8 cellular contexts compared by ENCODE assay signal in the genomic region with DNA sequence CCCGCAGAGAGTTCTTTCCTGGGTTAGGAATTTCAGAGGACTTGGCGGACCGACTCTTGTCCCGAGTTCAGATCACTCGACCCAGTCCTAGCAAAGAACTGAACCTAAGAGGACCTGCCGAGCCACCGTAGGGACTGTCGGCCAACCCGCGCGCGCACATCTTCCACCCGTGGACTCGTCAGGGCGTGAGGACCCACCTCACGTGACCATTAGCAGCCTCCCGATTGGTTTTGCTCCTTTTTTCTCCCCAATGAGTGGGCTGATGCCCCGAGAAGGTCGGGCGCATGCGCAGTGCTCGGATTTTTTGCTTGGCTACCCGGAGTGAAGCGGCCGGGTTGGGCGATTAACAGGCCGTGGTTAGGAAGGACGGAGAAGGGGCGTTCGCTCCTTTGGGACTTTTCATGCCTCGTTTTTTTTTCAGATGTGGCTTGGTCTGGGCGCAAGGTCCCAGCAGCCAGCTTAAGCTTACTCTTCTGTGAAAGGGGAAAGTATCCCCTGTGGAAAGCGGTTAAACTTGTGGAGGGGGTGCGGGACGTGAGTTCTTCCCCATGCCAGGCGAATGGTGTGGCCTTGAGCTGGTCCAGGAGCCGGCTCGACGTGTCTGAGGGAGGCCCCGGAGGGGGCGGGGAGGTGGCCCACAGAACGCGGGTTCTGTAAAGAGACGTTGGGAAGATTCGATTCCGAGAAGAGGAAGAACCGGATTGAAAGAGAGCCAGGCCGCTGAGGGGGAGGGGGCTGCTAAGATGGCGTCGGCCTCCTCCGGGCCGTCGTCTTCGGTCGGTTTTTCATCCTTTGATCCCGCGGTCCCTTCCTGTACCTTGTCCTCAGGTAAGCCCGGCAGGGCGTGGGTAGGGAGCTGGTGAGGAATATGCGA. TPM values are rescaled to one million over a fixed set of nuclear protein-coding genes. Genes with fewer than 3 reads are reported as not detected.
DNase-seq lines count a peak whose midpoint lies in the region; ATAC-seq and TF ChIP-seq lines count a peak whose summit lies in the region.

A gene with protein sequence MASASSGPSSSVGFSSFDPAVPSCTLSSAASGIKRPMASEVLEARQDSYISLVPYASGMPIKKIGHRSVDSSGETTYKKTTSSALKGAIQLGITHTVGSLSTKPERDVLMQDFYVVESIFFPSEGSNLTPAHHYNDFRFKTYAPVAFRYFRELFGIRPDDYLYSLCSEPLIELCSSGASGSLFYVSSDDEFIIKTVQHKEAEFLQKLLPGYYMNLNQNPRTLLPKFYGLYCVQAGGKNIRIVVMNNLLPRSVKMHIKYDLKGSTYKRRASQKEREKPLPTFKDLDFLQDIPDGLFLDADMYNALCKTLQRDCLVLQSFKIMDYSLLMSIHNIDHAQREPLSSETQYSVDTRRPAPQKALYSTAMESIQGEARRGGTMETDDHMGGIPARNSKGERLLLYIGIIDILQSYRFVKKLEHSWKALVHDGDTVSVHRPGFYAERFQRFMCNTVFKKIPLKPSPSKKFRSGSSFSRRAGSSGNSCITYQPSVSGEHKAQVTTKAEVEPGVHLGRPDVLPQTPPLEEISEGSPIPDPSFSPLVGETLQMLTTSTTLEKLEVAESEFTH (plus strand): TSS at position 299 of the 874 bp plus-strand sequence. CDS start 445 bp downstream, at position 744.

- H3K36me3 Mint-ChIP-seq in CD8-positive, alpha-beta T cell = peaks cover 29% of the 10 kb centered on the region

- H3K27ac ChIP-seq in CD8-positive, alpha-beta T cell (ENCODE audit: low read depth, low read length) = peak within 1 kb of the TSS; percentile 78
- peak within 1 kb of the TSS; percentile 87 to 94 for H3K27ac ChIP-seq in lung (ENCODE audit: low read depth in 1 of 2, low read length in 1 of 2)

- H3K27me3 Mint-ChIP-seq in CD8-positive, alpha-beta T cell (ENCODE audit: low read depth) = no peaks in the 10 kb centered on the region

- intact Hi-C loops in CD8-positive, alpha-beta T cell (cut with DNase I, micrococcal nuclease) = loop anchor here (1.0 to 5.0 kb wide), 12 partner anchors 8 to 876 kb away; partner anchors contain the start of genes PSMB4 (in 2 of the 2), PSMD4 (in 2 of the 2), SCNM1 (in 2 of the 2) and VPS72 (in 2 of the 2)

- peak; percentile 96 to 100 (median 99) for DNase-seq in CD8-positive, alpha-beta T cell
- DNase-seq in HS-5 (ENCODE audit: low read depth) (peak; percentile 90), lung (ENCODE audit: low spot score) (peak; percentile 100)
- peak; percentile 98 for DNase-seq in NK-92 treated with Interleukin-12 subunit alpha and Interleukin-12 subunit beta, amount 100 ng/mL, for 24 hours (lab: John Stamatoyannopoulos, UW)
- DNase-seq in activated CD8-positive, alpha-beta memory T cell treated with anti-CD3 and anti-CD28 coated beads for 24 hours = peak; percentile 99
- peak; percentile 99 for DNase-seq in effector CD8-positive, alpha-beta T cell (lab: John Stamatoyannopoulos, UW)
- peak; percentile 94 to 99 (median 99) for DNase-seq in stimulated activated CD4-positive, alpha-beta T cell treated with anti-CD3 and anti-CD28 coated beads, TNF-alpha, amount 100 ng/mL, for 4 hours (ENCODE audit: low read depth in 3 of 3)

- WGBS in lung, 2 donors = 0% methylated on average over 59 to 60 of the region's 60 CpGs

- POLR2A ChIA-PET in CD8-positive, alpha-beta T cell (lab: Charles Lee) = interaction anchor here (0.6 to 4.3 kb wide), 4 partner anchors 8 to 622 kb away, joined by 3 to 15 read pairs (median 4); partner anchors contain the start of gene VPS72

- peak within 1 kb of the TSS; percentile 97 for H3K4me3 Mint-ChIP-seq in CD8-positive, alpha-beta T cell

- CTCF ChIA-PET in CD8-positive, alpha-beta T cell (lab: Charles Lee) = interaction anchor here (0.7 to 1.3 kb wide), 4 partner anchors 8 to 898 kb away, joined by 3 read pairs; partner anchors contain the start of gene VPS72

- H3K4me3 ChIP-seq in CD8-positive, alpha-beta T cell (ENCODE audit: low read depth, low read length) = peak within 1 kb of the TSS; percentile 88
- H3K4me3 ChIP-seq in lung = peak within 1 kb of the TSS; percentile 80

- no peaks in the 10 kb centered on the region for H3K9me3 Mint-ChIP-seq in CD8-positive, alpha-beta T cell

- peaks cover 45% of the 10 kb centered on the region for H3K4me1 Mint-ChIP-seq in CD8-positive, alpha-beta T cell (ENCODE audit: low read depth)

- peak; percentile 94 for ATAC-seq in CD8-positive, alpha-beta T cell
- ATAC-seq in GM19467 (IDR thresholded peaks at IDR 0.05; ENCODE audit: unreplicated experiment) (peak; percentile 84), lung (ENCODE audit: insufficient read depth, low FRiP score) (peak; percentile 93)

- no peak for TF ChIP-seq CTCF in CD8-positive, alpha-beta T cell (IDR thresholded peaks at IDR 0.05)
- TF ChIP-seq CTCF in lung (IDR thresholded peaks at IDR 0.05; ENCODE audit: control extremely low read depth, extremely low read depth) = no peak

- peaks cover 28% of the 10 kb centered on the region for H3K4me1 ChIP-seq in CD8-positive, alpha-beta T cell (ENCODE audit: insufficient read depth, low read length)
- peaks cover 3 to 20% of the 10 kb centered on the region in 2 donors for H3K4me1 ChIP-seq in lung (ENCODE audit: control insufficient read depth in 2 of 2, insufficient read depth in 2 of 2, low read length in 2 of 2)

- H3K27ac Mint-ChIP-seq in CD8-positive, alpha-beta T cell = peak within 1 kb of the TSS; percentile 92

- no peaks in the 10 kb centered on the region for H3K36me3 ChIP-seq in CD8-positive, alpha-beta T cell (ENCODE audit: insufficient read depth, low read length)
- peaks cover 0 to 5% of the 10 kb centered on the region in 2 donors for H3K36me3 ChIP-seq in lung (ENCODE audit: control insufficient read depth in 2 of 2, insufficient read depth in 2 of 2, low read length in 2 of 2)

- H3K9me3 ChIP-seq in CD8-positive, alpha-beta T cell (ENCODE audit: low read length) = no peaks in the 10 kb centered on the region
- H3K9me3 ChIP-seq in lung (ENCODE audit: control insufficient read depth in 2 of 2, insufficient read depth in 1 of 2, low read length in 1 of 2) = no peaks in the 10 kb centered on the region

- H3K27me3 ChIP-seq in CD8-positive, alpha-beta T cell (ENCODE audit: insufficient read depth, low read length) = no peaks in the 10 kb centered on the region
- no peaks in the 10 kb centered on the region for H3K27me3 ChIP-seq in lung (ENCODE audit: control insufficient read depth, insufficient read depth)

RNA-seq across cellular contexts. Expression of the gene that starts here (rescaled TPM):
- 10 to 100 TPM; 37.2 to 48.2 TPM for total RNA-seq in CD8-positive, alpha-beta T cell
- total RNA-seq in lung = 100 to 1,000 TPM in 1 of 2 donors, 10 to 100 TPM in 1; 47.6 to 120 TPM
- 10 to 100 TPM; 21.7 to 27.4 TPM for polyA plus RNA-seq in lung

Comparison
In these comparisons a context has a peak if more than half of its experiments do, and no peak if none do; other contexts are left out.
1. Peak in every context shown above with its lines: DNase-seq, ATAC-seq, H3K4me3 ChIP-seq and H3K27ac ChIP-seq.